ENCODE assay signal across 8 cellular contexts in genomic region chr5:139765409-139766217, GRCh38. TPM values are rescaled to one million over a fixed set of nuclear protein-coding genes. Genes with fewer than 3 reads are reported as not detected.
A peak's percentile ranks its signal among the peaks of the same experiment; 100 is the strongest.
DNase-seq lines count a peak whose midpoint lies in the region; ATAC-seq lines count a peak whose summit lies in the region.

No MANE protein-coding gene starts in this region.

- H2BK120ac ChIP-seq in mesendoderm (ENCODE audit: low read depth, low read length) = no peak overlapping the region

- H3K27me3 Mint-ChIP-seq in effector memory CD8-positive, alpha-beta T cell = peaks cover 16 to 45% of the 10 kb centered on the region in 2 donors

- H3K23ac ChIP-seq in mesendoderm (ENCODE audit: low read length) = peak overlapping the region; percentile 30

- H2AK5ac ChIP-seq in mesendoderm (ENCODE audit: low read length) = peak overlapping the region; percentile 90

- H3K79me1 ChIP-seq in mesendoderm (ENCODE audit: low read length) = no peaks in the 10 kb centered on the region

- no peak overlapping the region for H2BK5ac ChIP-seq in mesendoderm (ENCODE audit: low read length)

- peaks cover 12 to 16% of the 10 kb centered on the region in 2 donors for H3K4me1 Mint-ChIP-seq in effector memory CD8-positive, alpha-beta T cell (ENCODE audit: low read depth in 2 of 2)

- H3K4me3 ChIP-seq in mesendoderm (ENCODE audit: low read length) = peak overlapping the region; percentile 20

- H3K4me1 ChIP-seq in mesendoderm (ENCODE audit: control insufficient read depth, low read depth, low read length) = peaks cover 7% of the 10 kb centered on the region

- H3K56ac ChIP-seq in mesendoderm (ENCODE audit: low read length) = peak overlapping the region; percentile 87

- no peak overlapping the region for H3K4ac ChIP-seq in mesendoderm (ENCODE audit: low read depth, low read length)

- H4K8ac ChIP-seq in mesendoderm (ENCODE audit: low read depth, low read length) = no peak overlapping the region

- peak overlapping the region; percentile 72 for H3K9ac ChIP-seq in mesendoderm (ENCODE audit: low read length)

- H3K27ac ChIP-seq in mesendoderm (ENCODE audit: low read depth, low read length) = no peak overlapping the region

- H4K5ac ChIP-seq in mesendoderm (ENCODE audit: low read length) = no peak overlapping the region

- H3K79me2 ChIP-seq in mesendoderm (ENCODE audit: control insufficient read depth, insufficient read depth, low read length) = no peaks in the 10 kb centered on the region

- H3K4me2 ChIP-seq in mesendoderm (ENCODE audit: low read length) = peak overlapping the region; percentile 37

- H3K27ac Mint-ChIP-seq in effector memory CD8-positive, alpha-beta T cell = peak overlapping the region; percentile 67 to 87

- WGBS in mesendoderm (ENCODE audit: extremely low coverage, insufficient coverage, low lambda C conversion rate) = no CpG with 5 or more reads among the region's 46 CpGs

- DNase-seq in AG08395 (ENCODE audit: low spot score) (peak; percentile 79), NCI-H69 (lab: John Stamatoyannopoulos, UW) (peak; percentile 89), mesendoderm (peak; percentile 77)
- DNase-seq in activated CD8-positive, alpha-beta memory T cell treated with anti-CD3 and anti-CD28 coated beads for 24 hours = peak; percentile 97
- DNase-seq in effector memory CD8-positive, alpha-beta T cell = peak; percentile 78 to 82 (median 81)
- peak; percentile 67 for DNase-seq in stimulated activated CD8-positive, alpha-beta memory T cell treated with anti-CD3 and anti-CD28 coated beads, Interleukin-12 subunit alpha, Interleukin-12 subunit beta, amount 100 ng/mL, for 4 hours (ENCODE audit: low read depth)

- H3K27me3 ChIP-seq in mesendoderm (ENCODE audit: insufficient read depth, low read length, poor library complexity) = no peaks in the 10 kb centered on the region

- no peaks in the 10 kb centered on the region for H3K36me3 Mint-ChIP-seq in effector memory CD8-positive, alpha-beta T cell (ENCODE audit: insufficient read depth)

- no peaks in the 10 kb centered on the region for H3K9me3 Mint-ChIP-seq in effector memory CD8-positive, alpha-beta T cell

- ATAC-seq in GM18861 (IDR thresholded peaks at IDR 0.05; ENCODE audit: unreplicated experiment) = peak; percentile 73
- peak; percentile 77 for ATAC-seq in HG03103 (IDR thresholded peaks at IDR 0.05; ENCODE audit: low read depth, unreplicated experiment)
- ATAC-seq in effector memory CD8-positive, alpha-beta T cell (replicated peaks) = peak; percentile 88

- no peak overlapping the region for H3K18ac ChIP-seq in mesendoderm (ENCODE audit: low read length)

- peak overlapping the region; percentile 59 to 64 for H3K4me3 Mint-ChIP-seq in effector memory CD8-positive, alpha-beta T cell

- no peak overlapping the region for H2BK15ac ChIP-seq in mesendoderm (replicated peaks; ENCODE audit: low read depth)

- H3K36me3 ChIP-seq in mesendoderm (ENCODE audit: control insufficient read depth, insufficient read depth, low read length) = no peaks in the 10 kb centered on the region

RNA-seq across cellular contexts. Expression of gene PSD2, which starts 30.0 kb away (rescaled TPM):
- 0.04 TPM for polyA plus RNA-seq in mesendoderm (2013, experiment 1 of 2)
- 0.03 TPM for polyA plus RNA-seq in mesendoderm (2013, experiment 2 of 2)
